Comparison of ENCODE assay signal across 1 cellular context in genomic region chr11:69970785-69971535, GRCh38.
TF ChIP-seq lines count a peak whose summit lies in the region.

No MANE protein-coding gene starts in this region.

TF ChIP-seq in IMR-90, 13 proteins besides CTCF, POLR2A, EP300 and RAD21 (continued from another document):
- no peak for TF ChIP-seq NFE2L2 (IDR thresholded peaks at IDR 0.05; ENCODE audit: low read depth, low read length)
- TF ChIP-seq CHD1 (IDR thresholded peaks at IDR 0.05; ENCODE audit: low read depth, low read length), result no peak
- TF ChIP-seq CEBPB (IDR thresholded peaks at IDR 0.05; ENCODE audit: low read depth, low read length), result no peak
- TF ChIP-seq RFX5 (IDR thresholded peaks at IDR 0.05; ENCODE audit: low read depth, low read length), result no peak
- TF ChIP-seq RCOR1 (IDR thresholded peaks at IDR 0.05; ENCODE audit: insufficient replicate concordance, low read length), result no peak
- no peak for TF ChIP-seq SMC3 (IDR thresholded peaks at IDR 0.05; ENCODE audit: low read depth, low read length)
TF ChIP-seq in IMR-90: peak in this region for 0.
